In the genomic region with DNA sequence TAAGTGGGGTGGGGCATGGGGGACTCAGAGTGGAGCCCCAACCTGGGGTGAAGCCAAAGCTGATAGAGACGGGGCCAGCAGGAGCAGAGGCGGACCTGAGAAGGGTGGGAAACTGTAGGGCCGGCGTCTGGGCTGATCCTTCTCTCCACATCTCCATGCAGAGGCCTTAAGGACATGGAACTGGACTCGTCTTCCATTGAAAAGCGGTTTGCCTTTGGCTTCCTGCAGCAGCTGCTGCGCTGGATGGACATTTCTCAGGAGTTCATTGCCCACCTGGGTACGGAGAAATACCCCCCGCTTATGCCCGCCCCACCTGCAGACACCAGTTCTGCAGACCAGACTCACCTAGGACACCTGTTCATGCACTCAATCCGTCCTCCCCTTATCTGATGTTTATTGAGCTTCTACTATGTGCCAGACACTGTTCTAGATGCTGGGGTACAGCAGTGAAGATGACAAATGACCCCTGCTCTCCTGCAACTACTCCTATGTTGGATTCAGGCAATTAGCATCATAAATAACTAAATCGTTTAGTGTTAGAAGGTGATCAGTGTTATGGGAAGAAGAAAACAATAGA, we compare ENCODE assay signal across 16 cellular contexts.
DNase-seq lines count a peak whose midpoint lies in the region; ATAC-seq and TF ChIP-seq lines count a peak whose summit lies in the region.
"Had no signal": no experiment of that assay in that cellular context is flagged by ENCODE, and none has a peak within 500 bp of the region (broad histone marks: within the 10 kb centered on the region; RNA-seq: fewer than 3 reads in every experiment).

No MANE protein-coding gene starts in this region.

- H3K4me3 Mint-ChIP-seq in GM23338, result no peak overlapping the region

- H4K20me1 ChIP-seq in GM23338 (replicated peaks; ENCODE audit: insufficient read depth), result no peaks in the 10 kb centered on the region
- H4K20me1 ChIP-seq in OCI-LY7 (ENCODE audit: insufficient read depth, low read length), result no peaks in the 10 kb centered on the region

- TF ChIP-seq CTCF in GM23338 (conservative IDR thresholded peaks at IDR 0.05; ENCODE audit: low read depth in 2 of 2), result no peak
- TF ChIP-seq CTCF in OCI-LY7 (conservative IDR thresholded peaks at IDR 0.05; ENCODE audit: low read length), result no peak
- TF ChIP-seq CTCF in adrenal gland (IDR thresholded peaks at IDR 0.05), result no peak

- POLR2A ChIA-PET in OCI-LY7 (lab: Charles Lee), result interaction anchor here (0.6 to 0.7 kb wide), 2 partner anchors 29 to 101 kb away, joined by 3 to 4 read pairs; no protein-coding TSS in a partner anchor

- H3K4me1 ChIP-seq in ACC112 (ENCODE audit: control insufficient read depth, insufficient read depth, low read length, unreplicated experiment) (no peaks in the 10 kb centered on the region), GM23338 (ENCODE audit: insufficient read depth) (no peaks in the 10 kb centered on the region; the same call in 1 of the 2 replicates), OCI-LY7 (ENCODE audit: insufficient read depth, low read length, poor library complexity, severe bottlenecking) (peaks cover 10% of the 10 kb centered on the region), iPS-15b (ENCODE audit: control insufficient read depth, insufficient read depth, low read length) (peaks cover 6% of the 10 kb centered on the region), adrenal gland (replicated peaks in 1 of 2) (no peaks in the 10 kb centered on the region)
- H3K4me1 ChIP-seq: SJSA1 had no signal

- no peak for TF ChIP-seq POLR2A in adrenal gland (IDR thresholded peaks at IDR 0.05)

- peaks cover 22% of the 10 kb centered on the region for H3K27me3 Mint-ChIP-seq in GM23338 (ENCODE audit: insufficient read depth, low read depth, poor library complexity)
- H3K27me3 Mint-ChIP-seq: CD4-positive, alpha-beta T cell had no signal

- H3K27me3 ChIP-seq in ACC112 (ENCODE audit: insufficient read depth, low read length) (no peaks in the 10 kb centered on the region), GM23338 (ENCODE audit: insufficient read depth) (no peaks in the 10 kb centered on the region), iPS-15b (ENCODE audit: control insufficient read depth, insufficient read depth, low read length) (no peaks in the 10 kb centered on the region), adrenal gland (no peaks in the 10 kb centered on the region)

- H3K4me1 Mint-ChIP-seq in GM23338, result peaks cover 10% of the 10 kb centered on the region; the same call in 2 of the 3 replicates

- CTCF ChIA-PET in OCI-LY7 (lab: Charles Lee; ENCODE audit: unreplicated experiment), result interaction anchor here (0.6 kb wide), 1 partner anchor 398 kb away, joined by 3 read pairs; no protein-coding TSS in a partner anchor

- H3K9me3 ChIP-seq in OCI-LY7 (ENCODE audit: low read length), result peaks cover 4% of the 10 kb centered on the region; the same call in 1 of the 2 replicates
- H3K9me3 ChIP-seq in iPS-15b (ENCODE audit: control insufficient read depth, insufficient read depth, low read length), result no peaks in the 10 kb centered on the region
- H3K9me3 ChIP-seq in adrenal gland (replicated peaks in 1 of 3), result no peaks in the 10 kb centered on the region
- H3K9me3 ChIP-seq: HAP-1, MG63, SJSA1 had no signal

- H3K4me3 ChIP-seq in ACC112 (ENCODE audit: low read depth, low read length) (no peak overlapping the region), GM23338 (no peak overlapping the region), OCI-LY7 (ENCODE audit: low read depth, low read length, poor library complexity, severe bottlenecking) (no peak overlapping the region), iPS-15b (ENCODE audit: low read depth, low read length) (peak overlapping the region; percentile 22), adrenal gland (no peak overlapping the region)
- H3K4me3 ChIP-seq: HAP-1, MG63, SJSA1 had no signal

- no peaks in the 10 kb centered on the region for H3K79me2 ChIP-seq in ACC112 (ENCODE audit: control insufficient read depth, insufficient read depth, low read length, unreplicated experiment)
- no peaks in the 10 kb centered on the region for H3K79me2 ChIP-seq in GM23338 (replicated peaks; ENCODE audit: insufficient read depth)
- H3K79me2 ChIP-seq in OCI-LY7 (ENCODE audit: insufficient read depth, low read depth, low read length), result no peaks in the 10 kb centered on the region

- H3K9me2 ChIP-seq in GM23338 (ENCODE audit: insufficient read depth) (peaks cover 3% of the 10 kb centered on the region; the same call in 1 of the 2 replicates), OCI-LY7 (ENCODE audit: insufficient read depth, low read length) (no peaks in the 10 kb centered on the region)

- peaks cover 16% of the 10 kb centered on the region; the same call in 1 of the 2 replicates for H3F3A ChIP-seq in GM23338 (replicated peaks; ENCODE audit: low read depth)

- 55 to 70% (median 69%) methylated on average over 12 of the region's 12 CpGs for WGBS in adrenal gland, 4 donors

- H3K27ac Mint-ChIP-seq in GM23338, result no peak overlapping the region
- H3K27ac Mint-ChIP-seq: CD4-positive, alpha-beta T cell had no signal

- DNase-seq in GM23338 (ENCODE audit: low spot score) (no peak), OCI-LY7 (ENCODE audit: low spot score) (no peak), occipital lobe (lab: John Stamatoyannopoulos, UW) (no peak), adrenal gland (no peak)
- DNase-seq: AML-193, NCI-H1092 treated with DMSO at 0.1 percent for 48 hours, NCI-H1694, NCI-H2107, NCI-H524 treated with DMSO at 0.1 percent for 48 hours had no signal

- H3K27ac ChIP-seq in ACC112 (ENCODE audit: low read depth, low read length) (no peak overlapping the region), GM23338 (ENCODE audit: low read depth) (0 out of 2 replicates have a peak overlapping the region, but pooled peaks have one; percentile 32), OCI-LY7 (ENCODE audit: low read depth, low read length, poor library complexity, severe bottlenecking) (no peak overlapping the region), adrenal gland (no peak overlapping the region)
- H3K27ac ChIP-seq: SJSA1 had no signal

- H3K9ac ChIP-seq in iPS-15b (ENCODE audit: low read depth, low read length), result no peak overlapping the region

- peaks cover 89% of the 10 kb centered on the region for H3K36me3 Mint-ChIP-seq in GM23338 (ENCODE audit: low read depth)

- no TSS peak for BruUV-seq in OCI-LY7 (replicated peaks; lab: Mats Ljungman, UMichigan)

- intact Hi-C loops in OCI-LY7 (cut with micrococcal nuclease; ENCODE audit: unreplicated experiment) (no loop called here), adrenal gland (cut with DNase I) (no loop called here)

- H2AFZ ChIP-seq in ACC112 (ENCODE audit: low read length, unreplicated experiment) (peak overlapping the region; percentile 25), GM23338 (no peak overlapping the region), OCI-LY7 (ENCODE audit: low read length) (peak overlapping the region; percentile 44; the same call in 1 of the 2 replicates)

- no peaks in the 10 kb centered on the region; the same call in 2 of the 3 replicates for H3K9me3 Mint-ChIP-seq in GM23338
- H3K9me3 Mint-ChIP-seq: CD4-positive, alpha-beta T cell had no signal

- no peak overlapping the region for H3K4me2 ChIP-seq in GM23338
- H3K4me2 ChIP-seq in OCI-LY7 (ENCODE audit: low read length), result peak overlapping the region; percentile 34; the same call in 1 of the 2 replicates

- H3K36me3 ChIP-seq in ACC112 (ENCODE audit: insufficient read depth, low read length) (no peaks in the 10 kb centered on the region), GM23338 (ENCODE audit: insufficient read depth) (peaks cover 15% of the 10 kb centered on the region), OCI-LY7 (ENCODE audit: insufficient read depth, low read length) (no peaks in the 10 kb centered on the region), iPS-15b (ENCODE audit: control insufficient read depth, insufficient read depth, low read length) (peaks cover 41% of the 10 kb centered on the region), adrenal gland (replicated peaks in 1 of 2) (no peaks in the 10 kb centered on the region)
- H3K36me3 ChIP-seq: HAP-1, MG63, SJSA1 had no signal

- ATAC-seq in GM23338 (no peak), GM21576 (IDR thresholded peaks at IDR 0.05; ENCODE audit: unreplicated experiment) (no peak)

TF ChIP-seq in GM23338, 12 proteins besides CTCF, POLR2A, EP300 and RAD21:
- no peak for TF ChIP-seq EZH2phosphoT487 (IDR thresholded peaks at IDR 0.05; ENCODE audit: unreplicated experiment)
- TF ChIP-seq STAT1 (IDR thresholded peaks at IDR 0.05; ENCODE audit: unreplicated experiment), result no peak
- no peak for TF ChIP-seq POLR2AphosphoS5 (IDR thresholded peaks at IDR 0.05; ENCODE audit: low read depth)
- TF ChIP-seq ZNF331 (CRISPR knock-in tag; IDR thresholded peaks at IDR 0.05; ENCODE audit: low read depth), result no peak
- no peak for TF ChIP-seq ZNF114 (CRISPR knock-in tag; IDR thresholded peaks at IDR 0.05)
